Comparison of ENCODE assay signal across 22 cellular contexts in genomic region chr6:97778290-97779038, GRCh38.
A peak's percentile ranks its signal among the peaks of the same experiment; 100 is the strongest.
DNase-seq lines count a peak whose midpoint lies in the region; ATAC-seq and TF ChIP-seq lines count a peak whose summit lies in the region.
"Had no signal": no experiment of that assay in that cellular context is flagged by ENCODE, and none has a peak within 500 bp of the region (broad histone marks: within the 10 kb centered on the region; RNA-seq: fewer than 3 reads in every experiment).

No MANE protein-coding gene starts in this region.

- no peaks in the 10 kb centered on the region for H3K36me3 ChIP-seq in H7 (replicated peaks; ENCODE audit: control insufficient read depth, insufficient read depth, low read length)
- H3K36me3 ChIP-seq in NT2/D1 (ENCODE audit: insufficient read depth, insufficient read length, low read length): no peaks in the 10 kb centered on the region
- H3K36me3 ChIP-seq: BE2C, Peyer's patch, SJCRH30 had no signal

- ATAC-seq in GM21390 (IDR thresholded peaks at IDR 0.05; ENCODE audit: unreplicated experiment): no peak
- ATAC-seq: A549, GM12878 had no signal

- H3K4me3 ChIP-seq in H7 (ENCODE audit: insufficient read depth, low read depth, low read length): no peak overlapping the region; the same call in 1 of the 2 replicates
- no peak overlapping the region for H3K4me3 ChIP-seq in NT2/D1 (ENCODE audit: insufficient read length, low read depth)
- H3K4me3 ChIP-seq: A549, GM12878, Peyer's patch, SJCRH30 had no signal

- H3K36me3 Mint-ChIP-seq in mesothelial cell of epicardium: no peaks in the 10 kb centered on the region

- H3K27me3 ChIP-seq in H7 (ENCODE audit: control insufficient read depth, insufficient read depth, low read length) (no peaks in the 10 kb centered on the region), NT2/D1 (ENCODE audit: insufficient read depth, insufficient read length) (no peaks in the 10 kb centered on the region)
- H3K27me3 ChIP-seq: BE2C, Peyer's patch, SJCRH30 had no signal

- H3K4me1 ChIP-seq in NT2/D1 (ENCODE audit: insufficient read depth, insufficient read length): no peaks in the 10 kb centered on the region
- H3K4me1 ChIP-seq: A549, BE2C, Peyer's patch, SJCRH30 had no signal

- H3K9me3 ChIP-seq in NT2/D1 (ENCODE audit: insufficient read depth, low read length): peaks cover 7% of the 10 kb centered on the region; the same call in 1 of the 2 replicates
- H3K9me3 ChIP-seq: A549, BE2C, Peyer's patch, SJCRH30 had no signal

- H3K27me3 Mint-ChIP-seq in mesothelial cell of epicardium (ENCODE audit: low read depth): no peaks in the 10 kb centered on the region

- H3K4me3 Mint-ChIP-seq in mesothelial cell of epicardium: no peak overlapping the region
- H3K4me3 Mint-ChIP-seq: HFFc6, IgD-negative memory B cell had no signal

- peaks cover 10% of the 10 kb centered on the region for H3K9me3 Mint-ChIP-seq in mesothelial cell of epicardium

- DNase-seq in H7 (peak; percentile 46), NT2/D1 (ENCODE audit: low read depth, low spot score) (peak; percentile 27), iPS DF 19.7 (ENCODE audit: low read depth, low spot score) (peak; percentile 87), iPS-NIHi7 (ENCODE audit: extremely low spot score) (peak; percentile 41), mesothelial cell of epicardium (ENCODE audit: low spot score in 2 of 2, unreplicated experiment in 2 of 2) (no peak)
- no peak for DNase-seq in stimulated activated CD8-positive, alpha-beta memory T cell treated with anti-CD3 and anti-CD28 coated beads, Interleukin-4, amount 100 ng/mL, for 48 hours
- DNase-seq: BE2C, DMS79, GOT3, HFFc6, NCI-H1105, NCI-H146, NCI-H2029 treated with DMSO at 0.1 percent for 48 hours, NCI-H2171 treated with DMSO at 0.1 percent for 48 hours, NCI-H524 treated with DMSO at 0.1 percent for 48 hours, NCI-H82, Peyer's patch, SJCRH30 had no signal

- H3K9ac ChIP-seq in NT2/D1 (ENCODE audit: insufficient read length, low read depth): no peak overlapping the region

- peaks cover 10% of the 10 kb centered on the region for H3K4me1 Mint-ChIP-seq in mesothelial cell of epicardium

- TF ChIP-seq CTCF in mesothelial cell of epicardium (IDR thresholded peaks at IDR 0.05; ENCODE audit: unreplicated experiment): no peak

- H3K27ac Mint-ChIP-seq in mesothelial cell of epicardium: no peak overlapping the region
- H3K27ac Mint-ChIP-seq: HFFc6, IgD-negative memory B cell had no signal

Comparison
In these comparisons a context has a peak if more than half of its experiments do, and no peak if none do; other contexts are left out.
1. DNase-seq: peak in H7 (single experiment), NT2/D1 (single experiment), iPS DF 19.7 (single experiment) and iPS-NIHi7 (single experiment); none in mesothelial cell of epicardium (0 of 2) and stimulated activated CD8-positive, alpha-beta memory T cell treated with anti-CD3 and anti-CD28 coated beads, Interleukin-4, amount 100 ng/mL, for 48 hours (single experiment).